Comparison of ENCODE assay signal across 11 cellular contexts in genomic region chr3:152769523-152769922, GRCh38.
DNase-seq lines count a peak whose midpoint lies in the region; ATAC-seq lines count a peak whose summit lies in the region.
"Had no signal": no experiment of that assay in that cellular context is flagged by ENCODE, and none has a peak within 500 bp of the region (broad histone marks: within the 10 kb centered on the region; RNA-seq: fewer than 3 reads in every experiment).

No MANE protein-coding gene starts in this region.

- peaks cover 9% of the 10 kb centered on the region for H3K9me3 Mint-ChIP-seq in activated naive CD8-positive, alpha-beta T cell treated with anti-CD3 and anti-CD28 coated beads, Interleukin-2, amount 50 U/mL, for 24 hours

- no peak overlapping the region for H3K4me3 Mint-ChIP-seq in activated naive CD8-positive, alpha-beta T cell treated with anti-CD3 and anti-CD28 coated beads, Interleukin-2, amount 50 U/mL, for 24 hours

- ATAC-seq in GM18519 (IDR thresholded peaks at IDR 0.05; ENCODE audit: low FRiP score, unreplicated experiment) (peak; percentile 87), GM21529 (IDR thresholded peaks at IDR 0.05; ENCODE audit: unreplicated experiment) (peak; percentile 97), HG03196 (IDR thresholded peaks at IDR 0.05; ENCODE audit: unreplicated experiment) (peak; percentile 90)
- no peak for ATAC-seq in activated naive CD8-positive, alpha-beta T cell treated with anti-CD3 and anti-CD28 coated beads, Interleukin-2, amount 50 U/mL, for 24 hours
- ATAC-seq: activated CD4-positive, CD25-positive, alpha-beta regulatory T cell treated with anti-CD3 and anti-CD28 coated beads, Interleukin-2, amount 50 U/mL, for 24 hours had no signal

- no peak overlapping the region for H3K27ac Mint-ChIP-seq in activated naive CD8-positive, alpha-beta T cell treated with anti-CD3 and anti-CD28 coated beads, Interleukin-2, amount 50 U/mL, for 24 hours

- H3K4me1 Mint-ChIP-seq in activated naive CD8-positive, alpha-beta T cell treated with anti-CD3 and anti-CD28 coated beads, Interleukin-2, amount 50 U/mL, for 24 hours = no peaks in the 10 kb centered on the region

- no peaks in the 10 kb centered on the region for H3K36me3 Mint-ChIP-seq in activated naive CD8-positive, alpha-beta T cell treated with anti-CD3 and anti-CD28 coated beads, Interleukin-2, amount 50 U/mL, for 24 hours (ENCODE audit: low read depth)

- H3K27me3 Mint-ChIP-seq in activated naive CD8-positive, alpha-beta T cell treated with anti-CD3 and anti-CD28 coated beads, Interleukin-2, amount 50 U/mL, for 24 hours = no peaks in the 10 kb centered on the region

- DNase-seq in fibroblast of gingiva (ENCODE audit: low read depth) (peak; percentile 26), HUDEP-2 (lab: John Stamatoyannopoulos, UW; ENCODE audit: unreplicated experiment in 76 of 76) (no peak), NCI-H82 (lab: John Stamatoyannopoulos, UW) (no peak)
- DNase-seq in activated T-cell treated with anti-CD3 and anti-CD28 coated beads, Interleukin-2, amount 50 U/mL, for 48 hours = no peak
- DNase-seq in activated naive CD8-positive, alpha-beta T cell treated with anti-CD3 and anti-CD28 coated beads, Interleukin-2, amount 50 U/mL, for 24 hours = no peak
- DNase-seq: activated naive CD4-positive, alpha-beta T cell treated with Interleukin-2 at 50 U/mL for 16 hours; RPMI8226 had no signal
